Comparison of ENCODE assay signal across 1 cellular context in the genomic region with DNA sequence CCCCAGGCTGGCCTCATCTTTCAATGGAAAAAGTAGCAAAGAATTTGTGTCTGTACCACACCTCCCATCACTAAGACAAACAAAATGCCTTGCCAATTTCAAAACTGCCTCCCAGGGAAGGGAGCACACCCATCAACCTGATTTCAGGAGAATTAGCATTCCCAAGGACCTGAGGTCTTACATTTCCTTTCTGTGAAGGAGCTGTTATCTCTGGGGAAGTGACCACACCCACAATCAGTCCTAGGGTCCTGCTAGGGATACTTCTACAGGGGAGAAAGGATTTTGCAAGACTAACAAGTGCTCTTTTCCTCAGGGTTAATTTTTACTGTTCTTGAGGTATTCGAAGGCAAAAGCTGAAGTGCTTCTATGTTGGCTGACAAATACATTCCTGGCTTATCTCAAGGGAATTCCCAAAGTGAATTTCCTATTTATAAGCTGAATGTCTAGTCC.
TF ChIP-seq lines count a peak whose summit lies in the region.

No MANE protein-coding gene starts in this region.

TF ChIP-seq in WTC11, 78 proteins besides CTCF, POLR2A, EP300 and RAD21 (continued from another document):
- TF ChIP-seq, protein P1, sequence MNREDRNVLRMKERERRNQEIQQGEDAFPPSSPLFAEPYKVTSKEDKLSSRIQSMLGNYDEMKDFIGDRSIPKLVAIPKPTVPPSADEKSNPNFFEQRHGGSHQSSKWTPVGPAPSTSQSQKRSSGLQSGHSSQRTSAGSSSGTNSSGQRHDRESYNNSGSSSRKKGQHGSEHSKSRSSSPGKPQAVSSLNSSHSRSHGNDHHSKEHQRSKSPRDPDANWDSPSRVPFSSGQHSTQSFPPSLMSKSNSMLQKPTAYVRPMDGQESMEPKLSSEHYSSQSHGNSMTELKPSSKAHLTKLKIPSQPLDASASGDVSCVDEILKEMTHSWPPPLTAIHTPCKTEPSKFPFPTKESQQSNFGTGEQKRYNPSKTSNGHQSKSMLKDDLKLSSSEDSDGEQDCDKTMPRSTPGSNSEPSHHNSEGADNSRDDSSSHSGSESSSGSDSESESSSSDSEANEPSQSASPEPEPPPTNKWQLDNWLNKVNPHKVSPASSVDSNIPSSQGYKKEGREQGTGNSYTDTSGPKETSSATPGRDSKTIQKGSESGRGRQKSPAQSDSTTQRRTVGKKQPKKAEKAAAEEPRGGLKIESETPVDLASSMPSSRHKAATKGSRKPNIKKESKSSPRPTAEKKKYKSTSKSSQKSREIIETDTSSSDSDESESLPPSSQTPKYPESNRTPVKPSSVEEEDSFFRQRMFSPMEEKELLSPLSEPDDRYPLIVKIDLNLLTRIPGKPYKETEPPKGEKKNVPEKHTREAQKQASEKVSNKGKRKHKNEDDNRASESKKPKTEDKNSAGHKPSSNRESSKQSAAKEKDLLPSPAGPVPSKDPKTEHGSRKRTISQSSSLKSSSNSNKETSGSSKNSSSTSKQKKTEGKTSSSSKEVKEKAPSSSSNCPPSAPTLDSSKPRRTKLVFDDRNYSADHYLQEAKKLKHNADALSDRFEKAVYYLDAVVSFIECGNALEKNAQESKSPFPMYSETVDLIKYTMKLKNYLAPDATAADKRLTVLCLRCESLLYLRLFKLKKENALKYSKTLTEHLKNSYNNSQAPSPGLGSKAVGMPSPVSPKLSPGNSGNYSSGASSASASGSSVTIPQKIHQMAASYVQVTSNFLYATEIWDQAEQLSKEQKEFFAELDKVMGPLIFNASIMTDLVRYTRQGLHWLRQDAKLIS (CRISPR knock-in tag; IDR thresholded peaks at IDR 0.05; ENCODE audit: borderline replicate concordance): no peak
- TF ChIP-seq ZNF138 (CRISPR knock-in tag; conservative IDR thresholded peaks at IDR 0.05): no peak
